ENCODE assay signal across 33 cellular contexts in genomic region chr21:32304998-32305397, GRCh38. TPM values are rescaled to one million over a fixed set of nuclear protein-coding genes. Genes with fewer than 3 reads are reported as not detected.
"Had no signal": no experiment of that assay in that cellular context is flagged by ENCODE, and none has a peak within 500 bp of the region (broad histone marks: within the 10 kb centered on the region; RNA-seq: fewer than 3 reads in every experiment).

No MANE protein-coding gene starts in this region.

- H3K4me2 ChIP-seq: smooth muscle cell had no signal

- H3K9me3 ChIP-seq: neutrophil, pancreas, prostate gland, spleen, suprapubic skin, testis, tibial artery, transverse colon, upper lobe of right lung, uterus had no signal

- H3K9me3 Mint-ChIP-seq: naive thymus-derived CD8-positive, alpha-beta T cell; natural killer cell treated with Interleukin-12 subunit alpha and Interleukin-12 subunit beta and Interleukin-15 and Interleukin-18, amount 100 ng/mL, for 72 hours; nephron progenitor cell; neural crest cell; stimulated activated memory B cell treated with anti-CD40 and anti-IgM and Interleukin-4, amounts not matched to agents 10 μg/mL and 1 μg/mL and 100 μg/mL, for 72 hours; stimulated activated naive CD8-positive, alpha-beta T cell treated with anti-CD3 and anti-CD28 coated beads, Interleukin-15, amount 100 ng/mL, for 72 hours; type B pancreatic cell had no signal

- H3K4me1 ChIP-seq: pancreas, prostate gland, spleen, suprapubic skin, testis, tibial artery, transverse colon, upper lobe of right lung, uterus had no signal

- ATAC-seq: naive thymus-derived CD8-positive, alpha-beta T cell; natural killer cell treated with Interleukin-12 subunit alpha and Interleukin-12 subunit beta and Interleukin-15 and Interleukin-18, amount 100 ng/mL, for 72 hours; pancreas; stimulated activated memory B cell treated with anti-CD40 and anti-IgM and Interleukin-4, amounts not matched to agents 10 μg/mL and 1 μg/mL and 100 μg/mL, for 72 hours; stimulated activated naive CD8-positive, alpha-beta T cell treated with anti-CD3 and anti-CD28 coated beads, Interleukin-15, amount 100 ng/mL, for 72 hours; stimulated activated naive CD8-positive, alpha-beta T cell treated with anti-CD3 and anti-CD28 coated beads, Interleukin-15, Interleukin-2, amounts not matched to agents 100 U/mL and 50 U/mL, for 24 hours; upper lobe of right lung had no signal

- H3K36me3 ChIP-seq: neutrophil, prostate gland, transverse colon, upper lobe of right lung, uterus had no signal

- FAIRE-seq: pancreas had no signal

- H3K4me1 Mint-ChIP-seq: stimulated activated memory B cell treated with anti-CD40 and anti-IgM and Interleukin-4, amounts not matched to agents 10 μg/mL and 1 μg/mL and 100 μg/mL, for 72 hours had no signal

- H3K27me3 Mint-ChIP-seq: naive thymus-derived CD8-positive, alpha-beta T cell; natural killer cell treated with Interleukin-12 subunit alpha and Interleukin-12 subunit beta and Interleukin-15 and Interleukin-18, amount 100 ng/mL, for 72 hours; stimulated activated memory B cell treated with anti-CD40 and anti-IgM and Interleukin-4, amounts not matched to agents 10 μg/mL and 1 μg/mL and 100 μg/mL, for 72 hours; stimulated activated naive CD8-positive, alpha-beta T cell treated with anti-CD3 and anti-CD28 coated beads, Interleukin-15, amount 100 ng/mL, for 72 hours; type B pancreatic cell had no signal

- H3K27me3 ChIP-seq: neutrophil, pancreas, spleen, suprapubic skin, testis, tibial artery, transverse colon, upper lobe of right lung, uterus had no signal

- H3K36me3 Mint-ChIP-seq: natural killer cell treated with Interleukin-12 subunit alpha and Interleukin-12 subunit beta and Interleukin-15 and Interleukin-18, amount 100 ng/mL, for 72 hours had no signal

- H3K4me3 ChIP-seq: pancreas, prostate gland, skin epidermis, smooth muscle cell, spleen, suprapubic skin, testis, tibial artery, transverse colon, upper lobe of right lung, uterus had no signal

- H3K4me3 Mint-ChIP-seq: naive thymus-derived CD8-positive, alpha-beta T cell; natural killer cell treated with Interleukin-12 subunit alpha and Interleukin-12 subunit beta and Interleukin-15 and Interleukin-18, amount 100 ng/mL, for 72 hours; nephron progenitor cell; neural crest cell; stimulated activated memory B cell treated with anti-CD40 and anti-IgM and Interleukin-4, amounts not matched to agents 10 μg/mL and 1 μg/mL and 100 μg/mL, for 72 hours; stimulated activated naive CD8-positive, alpha-beta T cell treated with anti-CD3 and anti-CD28 coated beads, Interleukin-15, amount 100 ng/mL, for 72 hours; type B pancreatic cell had no signal

- H3K27ac Mint-ChIP-seq: natural killer cell treated with Interleukin-12 subunit alpha and Interleukin-12 subunit beta and Interleukin-15 and Interleukin-18, amount 100 ng/mL, for 72 hours; nephron progenitor cell; stimulated activated memory B cell treated with anti-CD40 and anti-IgM and Interleukin-4, amounts not matched to agents 10 μg/mL and 1 μg/mL and 100 μg/mL, for 72 hours; stimulated activated naive CD8-positive, alpha-beta T cell treated with anti-CD3 and anti-CD28 coated beads, Interleukin-15, amount 100 ng/mL, for 72 hours; type B pancreatic cell had no signal

- H3K27ac ChIP-seq: neutrophil, pancreas, prostate gland, skin epidermis, spleen, suprapubic skin, testis, tibial artery, transverse colon, upper lobe of right lung, uterus had no signal

- DNase-seq: naive thymus-derived CD8-positive, alpha-beta T cell; nephron progenitor cell; nucleus accumbens; pancreas; retina; right cardiac atrium; spleen; stimulated activated CD4-positive, alpha-beta T cell treated with anti-CD3 and anti-CD28 coated beads, Interleukin-12 subunit alpha, Interleukin-12 subunit beta, amount 100 ng/mL, for 4 hours; stimulated activated CD4-positive, alpha-beta T cell treated with anti-CD3 and anti-CD28 coated beads, Interleukin-1b, Interleukin-23, amount 100 ng/mL, for 48 hours; stimulated activated CD4-positive, alpha-beta T cell treated with anti-CD3 and anti-CD28 coated beads, Interleukin-4, amount 100 ng/mL, for 1 hour; stimulated activated CD4-positive, alpha-beta T cell treated with anti-CD3 and anti-CD28 coated beads, Interleukin-4, amount 100 ng/mL, for 4 hours; stimulated activated CD8-positive, alpha-beta memory T cell treated with anti-CD3 and anti-CD28 coated beads, Interleukin-4, amount 100 ng/mL, for 48 hours; stimulated activated naive CD4-positive, alpha-beta T cell; stimulated activated naive CD8-positive, alpha-beta T cell treated with anti-CD3 and anti-CD28 coated beads, Interleukin-15, amount 100 ng/mL, for 72 hours; stimulated activated naive CD8-positive, alpha-beta T cell treated with anti-CD3 and anti-CD28 coated beads, Interleukin-15, Interleukin-2, amounts not matched to agents 100 U/mL and 50 U/mL, for 24 hours; substantia nigra; testis; tibial artery; transverse colon; upper lobe of right lung; uterus had no signal

RNA-seq across cellular contexts. Expression of gene MRAP, which starts 6.3 kb away (rescaled TPM):
- total RNA-seq: naive thymus-derived CD8-positive, alpha-beta T cell; natural killer cell treated with Interleukin-12 subunit alpha and Interleukin-12 subunit beta and Interleukin-15 and Interleukin-18, amount 100 ng/mL, for 72 hours; neural crest cell; osteocyte; pulmonary artery endothelial cell; smooth muscle cell; spleen; transverse colon; urinary bladder; uterus had no signal
- polyA plus RNA-seq: naive thymus-derived CD8-positive, alpha-beta T cell; smooth muscle cell had no signal
